21 cellular contexts compared by ENCODE assay signal in the genomic region with DNA sequence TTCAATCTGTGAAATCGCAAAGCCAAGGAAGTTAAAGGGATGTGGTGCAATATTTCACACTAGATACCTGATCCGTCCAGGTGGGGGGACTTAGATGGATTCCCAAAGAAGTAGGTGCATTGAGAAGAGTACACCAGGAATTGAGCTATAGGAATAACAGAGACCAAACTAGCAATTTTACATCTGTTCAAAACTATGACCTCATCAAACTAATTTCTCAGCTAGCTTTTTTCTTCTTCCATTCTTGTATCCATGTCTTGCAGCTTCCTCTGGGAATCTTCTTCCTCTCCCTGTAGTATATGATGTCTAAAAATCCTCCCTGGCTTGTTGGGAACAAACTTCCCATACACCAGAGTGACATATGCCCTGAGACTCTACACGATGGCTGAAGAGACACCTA. TPM values are rescaled to one million over a fixed set of nuclear protein-coding genes. Genes with fewer than 3 reads are reported as not detected.
A peak's percentile ranks its signal among the peaks of the same experiment; 100 is the strongest.
DNase-seq lines count a peak whose midpoint lies in the region; ATAC-seq, FAIRE-seq and TF ChIP-seq lines count a peak whose summit lies in the region.
"Had no signal": no experiment of that assay in that cellular context is flagged by ENCODE, and none has a peak within 500 bp of the region (broad histone marks: within the 10 kb centered on the region; RNA-seq: fewer than 3 reads in every experiment).

No MANE protein-coding gene starts in this region.

- peak overlapping the region; percentile 91 for H3K27ac Mint-ChIP-seq in endodermal cell

- H3K79me2 ChIP-seq in HepG2 (ENCODE audit: insufficient read depth, low read length): no peaks in the 10 kb centered on the region

- H3K4me3 ChIP-seq in HepG2 (replicated peaks in 1 of 3; ENCODE audit: insufficient read depth in 1 of 3, low read depth in 2 of 3, low read length in 3 of 3) (no peak overlapping the region), right lobe of liver (no peak overlapping the region), SK-N-MC (no peak overlapping the region), endodermal cell (ENCODE audit: low read length) (peak overlapping the region; percentile 1), testis (no peak overlapping the region)
- H3K4me3 ChIP-seq: K562 had no signal

- no peak for DNase-seq in HepG2 (ENCODE audit: low spot score)
- DNase-seq in right lobe of liver: no peak
- no peak for DNase-seq in SK-N-MC (ENCODE audit: low read depth, low spot score)
- DNase-seq in endodermal cell: no peak
- DNase-seq in testis: no peak
- no peak for DNase-seq in T1000 (lab: John Stamatoyannopoulos, UW)
- no peak for DNase-seq in islet precursor cell
- no peak for DNase-seq in hepatic stellate cell (ENCODE audit: low spot score)
- DNase-seq: Calu3; H7; MV-4-11; NCI-H1417; NCI-H187 treated with DMSO at 0.1 percent for 48 hours; NCI-H345; NCI-H526; NK-92 treated with Interleukin-12 subunit alpha and Interleukin-12 subunit beta, amount 100 ng/mL, for 24 hours; SHP77 had no signal

- H2AFZ ChIP-seq in HepG2 (ENCODE audit: low read length): no peak overlapping the region

- POLR2A ChIA-PET in HepG2 (lab: Yijun Ruan, JAX): no interaction called here

- in situ Hi-C loops in HepG2 (cut with HindIII; ENCODE audit: extremely low pct_ligation_motif_present, low pct_unique_long_range_greater_than_20kb): no loop called here

- H3K9me3 ChIP-seq in HepG2 (ENCODE audit: low read length) (no peaks in the 10 kb centered on the region), right lobe of liver (no peaks in the 10 kb centered on the region), SK-N-MC (ENCODE audit: low read depth, low read length) (no peaks in the 10 kb centered on the region), endodermal cell (ENCODE audit: control insufficient read depth, low read length) (no peaks in the 10 kb centered on the region), testis (no peaks in the 10 kb centered on the region)

- peaks cover 10% of the 10 kb centered on the region for H3K36me3 Mint-ChIP-seq in endodermal cell (ENCODE audit: low read depth)

- 2% methylated on average over 3 of the region's 3 CpGs for WGBS in HepG2 (ENCODE audit: low lambda C conversion rate)
- WGBS in right lobe of liver (ENCODE audit: insufficient coverage, low coverage, low lambda C conversion rate, missing lambda C conversion rate): 30% methylated on average over 3 of the region's 3 CpGs
- 86 to 100% methylated on average over 2 to 3 of the region's 3 CpGs for WGBS in endodermal cell (ENCODE audit: insufficient coverage in 1 of 2, insufficient read length in 1 of 2), 2 experiments
- 53 to 60% methylated on average over 3 of the region's 3 CpGs for WGBS in testis, 2 donors

- H3K4me2 ChIP-seq in HepG2 (ENCODE audit: low read depth, low read length): no peak overlapping the region

- no peak overlapping the region for H3K27ac ChIP-seq in HepG2 (ENCODE audit: extremely low read length, insufficient read depth, low read length)
- no peak overlapping the region for H3K27ac ChIP-seq in right lobe of liver
- peak overlapping the region; percentile 98 for H3K27ac ChIP-seq in SK-N-MC
- no peak overlapping the region for H3K27ac ChIP-seq in endodermal cell (ENCODE audit: low read depth, low read length)
- H3K27ac ChIP-seq in testis: peak overlapping the region; percentile 16 to 81
- H3K27ac ChIP-seq: HL-60 had no signal

- peaks cover 4% of the 10 kb centered on the region for H3K27me3 Mint-ChIP-seq in endodermal cell (ENCODE audit: insufficient read depth)

- no peaks in the 10 kb centered on the region for H3K27me3 ChIP-seq in HepG2 (ENCODE audit: control insufficient read depth in 1 of 2, insufficient read depth in 2 of 2, low read length in 2 of 2)
- H3K27me3 ChIP-seq in right lobe of liver: no peaks in the 10 kb centered on the region
- no peaks in the 10 kb centered on the region for H3K27me3 ChIP-seq in endodermal cell (ENCODE audit: control insufficient read depth, insufficient read depth, low read length, poor library complexity, severe bottlenecking)
- H3K27me3 ChIP-seq in testis: no peaks in the 10 kb centered on the region

- TF ChIP-seq POLR2A in HepG2 (IDR thresholded peaks at IDR 0.05; ENCODE audit: insufficient read depth in 1 of 2, low read depth in 2 of 2, low read length in 2 of 2) (no peak), right lobe of liver (IDR thresholded peaks at IDR 0.05) (no peak), testis (IDR thresholded peaks at IDR 0.05) (no peak)

- ATAC-seq in HepG2 (no peak), right lobe of liver (no peak)
- ATAC-seq: K562 had no signal

- H4K20me1 ChIP-seq in HepG2 (ENCODE audit: insufficient read depth, low read length): no peaks in the 10 kb centered on the region

- no peak for TF ChIP-seq RAD21 in HepG2 (CRISPR knock-in tag; IDR thresholded peaks at IDR 0.05)

- intact Hi-C loops in HepG2 (cut with micrococcal nuclease; ENCODE audit: unreplicated experiment): no loop called here
- intact Hi-C loops in right lobe of liver (cut with DNase I): no loop called here
- intact Hi-C loops in testis (cut with DNase I; ENCODE audit: low total_unique reads): no loop called here

- H3K9ac ChIP-seq in HepG2 (ENCODE audit: insufficient read depth, low read depth, low read length) (no peak overlapping the region), SK-N-MC (ENCODE audit: insufficient read length) (no peak overlapping the region), endodermal cell (ENCODE audit: extremely low read depth, low read length, poor library complexity, severe bottlenecking) (peak overlapping the region; percentile 48)

- FAIRE-seq in HepG2 (lab: Jason Lieb, UNC): no peak
- FAIRE-seq: HTR-8/SVneo, K562 had no signal

- peaks cover 21% of the 10 kb centered on the region for H3K9me3 Mint-ChIP-seq in endodermal cell

- H3K4me1 ChIP-seq in HepG2 (ENCODE audit: insufficient read depth, low read length) (no peaks in the 10 kb centered on the region), right lobe of liver (no peaks in the 10 kb centered on the region), endodermal cell (ENCODE audit: control insufficient read depth, insufficient read depth, low read length) (peaks cover 16% of the 10 kb centered on the region), testis (peaks cover 52% of the 10 kb centered on the region)

- no peak for TF ChIP-seq EP300 in HepG2 (IDR thresholded peaks at IDR 0.05; ENCODE audit: low read depth in 2 of 2, low read length in 2 of 2)
- no peak for TF ChIP-seq EP300 in HepG2 (CRISPR knock-in tag; IDR thresholded peaks at IDR 0.05; ENCODE audit: borderline replicate concordance)

- H3K36me3 ChIP-seq in HepG2 (replicated peaks in 1 of 2; ENCODE audit: control insufficient read depth in 1 of 2, insufficient read depth in 2 of 2, low read length in 2 of 2): no peaks in the 10 kb centered on the region
- H3K36me3 ChIP-seq in right lobe of liver: no peaks in the 10 kb centered on the region
- no peaks in the 10 kb centered on the region for H3K36me3 ChIP-seq in SK-N-MC (ENCODE audit: insufficient read depth, low read length)
- H3K36me3 ChIP-seq in endodermal cell (ENCODE audit: control insufficient read depth, insufficient read depth, low read length): no peaks in the 10 kb centered on the region
- H3K36me3 ChIP-seq in testis (ENCODE audit: low read depth, missing control alignments): no peaks in the 10 kb centered on the region

- no peak for TF ChIP-seq CTCF in HepG2 (CRISPR knock-in tag; IDR thresholded peaks at IDR 0.05)
- TF ChIP-seq CTCF in right lobe of liver (IDR thresholded peaks at IDR 0.05): no peak
- TF ChIP-seq CTCF in endodermal cell (conservative IDR thresholded peaks at IDR 0.05): no peak
- no peak for TF ChIP-seq CTCF in testis (IDR thresholded peaks at IDR 0.05)

- H3K4me1 Mint-ChIP-seq in endodermal cell: peaks cover 57% of the 10 kb centered on the region

- BruUV-seq in HepG2 (replicated peaks; lab: Mats Ljungman, UMichigan): no TSS peak

- CTCF ChIA-PET in HepG2 (lab: Yijun Ruan, JAX; ENCODE audit: low intra/inter-chr PET ratio, low total read pairs): no interaction called here

- H3K4me3 Mint-ChIP-seq in endodermal cell: no peak overlapping the region

TF ChIP-seq in HepG2, 621 proteins besides CTCF, POLR2A, EP300 and RAD21:
- no peak for TF ChIP-seq ZNF44 (CRISPR knock-in tag; IDR thresholded peaks at IDR 0.05)
- TF ChIP-seq ATF7 (IDR thresholded peaks at IDR 0.05): peak; percentile 75
- TF ChIP-seq ATF7 (CRISPR knock-in tag; IDR thresholded peaks at IDR 0.05): no peak
- TF ChIP-seq RXRA (CRISPR knock-in tag; IDR thresholded peaks at IDR 0.05): no peak
TF ChIP-seq in HepG2: peak in this region for 1.

RNA-seq across cellular contexts. Expression of a gene that starts 51.0 kb away (rescaled TPM):
- total RNA-seq in HepG2 (2016; rRNA removed; fragmentation: Illumina TruSeq; extraction: Trizol): not detected in 2 replicates
- total RNA-seq in HepG2 (2016; cell fraction: cytosol; rRNA removed; fragmentation: Illumina TruSeq; extraction: Trizol; ENCODE audit: low read depth): not detected in 2 replicates
- not detected in 2 replicates for total RNA-seq in HepG2 (2016; cell fraction: insoluble cytoplasmic fraction; rRNA removed; fragmentation: Illumina TruSeq; extraction: Trizol)
- not detected in 2 replicates for total RNA-seq in HepG2 (2016; cell fraction: membrane; rRNA removed; fragmentation: Illumina TruSeq; extraction: Trizol)
- total RNA-seq in HepG2 (2016; cell fraction: nucleus; rRNA removed; fragmentation: Illumina TruSeq; extraction: Trizol): not detected in 2 replicates
- polyA plus RNA-seq in HepG2 (2011; rRNA removed): not detected in 2 replicates
- under 0.01 TPM in 1 of 2 replicates, not detected in the other for polyA plus RNA-seq in HepG2 (2011; cell fraction: cytosol; rRNA removed)
- 0.02 TPM in 1 of 2 replicates, not detected in the other for polyA plus RNA-seq in HepG2 (2011; cell fraction: nucleus; rRNA removed)
- polyA plus RNA-seq in HepG2 (2012): not detected in 2 replicates
- polyA plus RNA-seq in HepG2 (2016; cell fraction: cytosol; fragmentation: Illumina TruSeq; extraction: Trizol; ENCODE audit: low read depth): not detected in 2 replicates
- not detected in 2 replicates for polyA plus RNA-seq in HepG2 (2016; cell fraction: insoluble cytoplasmic fraction; fragmentation: Illumina TruSeq; extraction: Trizol; ENCODE audit: low read depth)
- polyA plus RNA-seq in HepG2 (2016; cell fraction: membrane; fragmentation: Illumina TruSeq; extraction: Trizol; ENCODE audit: low read depth): not detected in 2 replicates
- not detected in 2 replicates for polyA plus RNA-seq in HepG2 (2016; cell fraction: nucleus; fragmentation: Illumina TruSeq; extraction: Trizol; ENCODE audit: insufficient read depth, low read depth)
- 8.6 TPM in 1 of 2 replicates, not detected in the other for polyA minus RNA-seq in HepG2 (2011; rRNA and poly(A)+ RNA removed; ENCODE audit: low replicate concordance)
- polyA minus RNA-seq in HepG2 (2011; cell fraction: cytosol; rRNA and poly(A)+ RNA removed): not detected in 2 replicates
- polyA minus RNA-seq in HepG2 (2011; cell fraction: nucleus; rRNA and poly(A)+ RNA removed): not detected in 2 replicates
- 1 to 10 TPM in 3 of 6 experiments, under 1 TPM in 3; 0.73 to 2.2 (median 1.0) TPM for total RNA-seq in right lobe of liver
- 100 to 1,000 TPM; 130 to 238 TPM for total RNA-seq in endodermal cell
- 66.8 TPM for polyA plus RNA-seq in endodermal cell (2013, experiment 1 of 2)
- 65.2 TPM for polyA plus RNA-seq in endodermal cell (2013, experiment 2 of 2)
- 10 to 100 TPM; 48.9 to 62.0 TPM for total RNA-seq in testis
- polyA plus RNA-seq in testis (ENCODE audit: insufficient read depth, low read depth, low replicate concordance): 30.1 TPM
- total RNA-seq: OCI-LY7 had no signal
- polyA plus RNA-seq: K562 had no signal

Comparison
In these comparisons a context has a peak if more than half of its experiments do, and no peak if none do; other contexts are left out.
1. H3K27ac ChIP-seq: peak in SK-N-MC (single experiment) and testis (2 of 2); none in HepG2 (single experiment), right lobe of liver (0 of 3) and endodermal cell (single experiment).
2. RNA of a gene that starts 51.0 kb away (total RNA-seq): 130 to 238 TPM in endodermal cell and 48.9 to 62.0 TPM in testis; 0.73 to 2.2 TPM in right lobe of liver and not detected in HepG2; every median in the first group is over 10 times any median in the second.